Comparison of ENCODE assay signal across 1 cellular context in genomic region chr17:19648475-19649406, GRCh38.
TF ChIP-seq lines count a peak whose summit lies in the region.

Gene ALDH3A2 (plus strand): TSS chr17:19648751. CDS start chr17:19648972, 221 bp downstream.

TF ChIP-seq in liver, 16 proteins besides CTCF, POLR2A, EP300 and RAD21 (continued from another document):
- TF ChIP-seq ATF3 (IDR thresholded peaks at IDR 0.05): peak; percentile 49
- TF ChIP-seq NR2F2 (IDR thresholded peaks at IDR 0.05): peak; percentile 79
- no peak for TF ChIP-seq JUND (IDR thresholded peaks at IDR 0.05)
- TF ChIP-seq FOXA1 (IDR thresholded peaks at IDR 0.05): peak; percentile 43
- peak; percentile 67 for TF ChIP-seq YY1 (IDR thresholded peaks at IDR 0.05)
TF ChIP-seq in liver: peak in this region for 12.
